Comparison of ENCODE assay signal across 8 cellular contexts in the genomic region with DNA sequence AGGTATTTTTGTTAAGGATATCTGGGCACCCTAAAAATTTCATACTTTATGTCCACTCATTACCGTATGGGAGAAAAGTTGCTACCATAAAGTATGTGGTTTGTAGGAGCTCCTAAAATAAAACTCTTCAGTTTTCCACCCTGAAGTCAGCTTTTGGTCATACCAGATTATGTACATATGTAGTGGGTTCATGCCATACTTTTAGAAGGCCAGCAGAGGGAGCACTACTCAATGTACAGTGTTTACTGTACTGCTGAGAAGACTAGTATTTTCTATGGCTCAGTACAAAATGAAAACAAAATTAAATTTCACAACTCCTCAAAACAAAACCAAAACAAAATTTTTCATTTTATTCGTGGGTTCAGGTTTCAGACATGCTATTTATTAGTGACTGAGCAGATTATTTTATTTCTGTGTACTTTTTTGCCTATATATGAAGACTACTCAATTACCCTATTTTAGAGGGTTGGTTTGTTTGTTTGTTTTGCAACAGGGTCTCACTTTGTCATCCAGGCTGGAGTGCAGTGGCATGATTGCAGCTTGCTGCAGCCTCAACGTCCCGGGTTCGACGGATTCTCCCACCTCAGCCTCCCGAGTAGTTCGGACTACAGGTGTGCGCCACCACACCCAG. TPM values are rescaled to one million over a fixed set of nuclear protein-coding genes. Genes with fewer than 3 reads are reported as not detected.
A peak's percentile ranks its signal among the peaks of the same experiment; 100 is the strongest.
DNase-seq lines count a peak whose midpoint lies in the region; ATAC-seq, FAIRE-seq and TF ChIP-seq lines count a peak whose summit lies in the region.

No MANE protein-coding gene starts in this region.

- TF ChIP-seq CTCF in mammary epithelial cell (conservative IDR thresholded peaks at IDR 0.05 in 1 of 2, IDR thresholded peaks at IDR 0.05 in 1 of 2; ENCODE audit: extremely low read depth in 1 of 2, insufficient read depth in 1 of 2, low read depth in 1 of 2, low read length in 2 of 2) (peak; percentile 83 to 92), kidney (IDR thresholded peaks at IDR 0.05; ENCODE audit: borderline replicate concordance, extremely low read depth, insufficient read depth) (peak; percentile 74)

- peak; percentile 96 for FAIRE-seq in kidney (lab: Jason Lieb, UNC)

- H3K79me2 ChIP-seq in mammary epithelial cell (ENCODE audit: insufficient read depth, low read length), result no peaks in the 10 kb centered on the region

- H3K36me3 ChIP-seq in mammary epithelial cell (ENCODE audit: insufficient read depth, low read length), result peaks cover 2% of the 10 kb centered on the region
- H3K36me3 ChIP-seq in kidney (ENCODE audit: control insufficient read depth in 1 of 2, insufficient read depth in 2 of 2, low read length in 2 of 2), result no peaks in the 10 kb centered on the region

- intact Hi-C loops in mammary epithelial cell (cut with micrococcal nuclease) (loop anchor here (1.0 kb wide), 1 partner anchor 108 kb away; no protein-coding TSS in a partner anchor), kidney (cut with DNase I) (loop anchor here (10.0 kb wide), 1 partner anchor 742 kb away; no protein-coding TSS in a partner anchor)

- peak; percentile 95 for ATAC-seq in GM18517 (IDR thresholded peaks at IDR 0.05; ENCODE audit: unreplicated experiment)
- ATAC-seq in HG02943 (IDR thresholded peaks at IDR 0.05; ENCODE audit: low read depth, unreplicated experiment), result peak; percentile 97

- H3K4me2 ChIP-seq in mammary epithelial cell (ENCODE audit: insufficient read depth, low read depth, low read length), result no peak overlapping the region

- H3K9ac ChIP-seq in mammary epithelial cell (ENCODE audit: insufficient read depth, low read length), result no peak overlapping the region
- H3K9ac ChIP-seq in kidney (ENCODE audit: low read length in 2 of 2), result no peak overlapping the region

- CTCF ChIA-PET in mammary epithelial cell (lab: Charles Lee; ENCODE audit: low non-redundant PET), result interaction anchor here (0.5 to 0.6 kb wide), 7 partner anchors 24 to 733 kb away, joined by 3 to 6 read pairs (median 4); partner anchors contain the start of gene CEP97

- dilution Hi-C loops in mammary epithelial cell (cut with HindIII; ENCODE audit: low sequenced_read_pairs), result loop anchor here (25.0 kb wide), 1 partner anchor 734 kb away; no protein-coding TSS in a partner anchor

- H2AFZ ChIP-seq in mammary epithelial cell (ENCODE audit: low read depth, low read length), result no peak overlapping the region

- H3K4me3 ChIP-seq in mammary epithelial cell (replicated peaks in 1 of 3; ENCODE audit: insufficient read depth in 1 of 3, low read depth in 2 of 3, low read length in 3 of 3), result no peak overlapping the region
- no peak overlapping the region for H3K4me3 ChIP-seq in kidney (ENCODE audit: low read length in 2 of 2)

- WGBS in mammary epithelial cell (ENCODE audit: low coverage, missing lambda C conversion rate), result 69% methylated on average over 9 of the region's 9 CpGs

- DNase-seq in AML-193 (lab: John Stamatoyannopoulos, UW) (peak; percentile 88 to 90), NCI-H1436 treated with DMSO at 0.1 percent for 48 hours (lab: John Stamatoyannopoulos, UW) (peak; percentile 20), SW480 (ENCODE audit: low spot score) (peak; percentile 58), mammary epithelial cell (peak; percentile 50), kidney (no peak)
- DNase-seq in stimulated activated CD8-positive, alpha-beta memory T cell treated with anti-CD3 and anti-CD28 coated beads, Interleukin-12 subunit alpha, Interleukin-12 subunit beta, amount 100 ng/mL, for 1 hour (ENCODE audit: low read depth), result peak; percentile 45

- no peaks in the 10 kb centered on the region for H3K9me3 ChIP-seq in mammary epithelial cell (replicated peaks; ENCODE audit: insufficient read depth, low read length)
- no peaks in the 10 kb centered on the region for H3K9me3 ChIP-seq in kidney (ENCODE audit: control insufficient read depth in 1 of 2, low read length in 2 of 2)

- no peaks in the 10 kb centered on the region for H3K27me3 ChIP-seq in mammary epithelial cell (ENCODE audit: insufficient read depth, low read length)

- H3K27ac ChIP-seq in mammary epithelial cell (ENCODE audit: insufficient read depth, low read depth, low read length) (no peak overlapping the region), kidney (ENCODE audit: low read depth in 2 of 2, low read length in 2 of 2) (no peak overlapping the region)

- no peaks in the 10 kb centered on the region for H3K4me1 ChIP-seq in mammary epithelial cell (ENCODE audit: insufficient read depth, low read length)
- H3K4me1 ChIP-seq in kidney (ENCODE audit: control insufficient read depth in 1 of 2, insufficient read depth in 1 of 2, low read depth in 1 of 2, low read length in 2 of 2), result no peaks in the 10 kb centered on the region

- in situ Hi-C loops in mammary epithelial cell (cut with MboI; ENCODE audit: low sequenced_read_pairs in 2 of 2), result loop anchor here in 1 of 2 donors (25.0 kb wide), 1 partner anchor 734 kb away; no protein-coding TSS in a partner anchor

- no TSS peak for BruUV-seq in mammary epithelial cell (replicated peaks; lab: Mats Ljungman, UMichigan)

- H4K20me1 ChIP-seq in mammary epithelial cell (ENCODE audit: insufficient read depth, low read length), result no peaks in the 10 kb centered on the region

RNA-seq across cellular contexts. Expression of gene NXPE3, which starts 24.3 kb away (rescaled TPM):
- 10 to 100 TPM; 19.4 to 21.5 TPM for total RNA-seq in mammary epithelial cell
- 22.0 TPM for polyA plus RNA-seq in mammary epithelial cell
- polyA minus RNA-seq in mammary epithelial cell, result 39.1 TPM
- total RNA-seq in kidney, result 13.3 TPM
- 4.9 TPM for polyA plus RNA-seq in kidney (ENCODE audit: insufficient read depth, low read depth, low replicate concordance)

RNA-seq across cellular contexts. Expression of gene NFKBIZ, which starts 46.0 kb away (rescaled TPM):
- total RNA-seq in mammary epithelial cell (10 to 100 TPM; 27.0 to 85.8 TPM), kidney (196 TPM)
- polyA plus RNA-seq in mammary epithelial cell (15.3 TPM), kidney (ENCODE audit: insufficient read depth, low read depth, low replicate concordance) (6.7 TPM)
- 32.8 TPM for polyA minus RNA-seq in mammary epithelial cell
